Comparison of ENCODE assay signal across 1 cellular context in the genomic region with DNA sequence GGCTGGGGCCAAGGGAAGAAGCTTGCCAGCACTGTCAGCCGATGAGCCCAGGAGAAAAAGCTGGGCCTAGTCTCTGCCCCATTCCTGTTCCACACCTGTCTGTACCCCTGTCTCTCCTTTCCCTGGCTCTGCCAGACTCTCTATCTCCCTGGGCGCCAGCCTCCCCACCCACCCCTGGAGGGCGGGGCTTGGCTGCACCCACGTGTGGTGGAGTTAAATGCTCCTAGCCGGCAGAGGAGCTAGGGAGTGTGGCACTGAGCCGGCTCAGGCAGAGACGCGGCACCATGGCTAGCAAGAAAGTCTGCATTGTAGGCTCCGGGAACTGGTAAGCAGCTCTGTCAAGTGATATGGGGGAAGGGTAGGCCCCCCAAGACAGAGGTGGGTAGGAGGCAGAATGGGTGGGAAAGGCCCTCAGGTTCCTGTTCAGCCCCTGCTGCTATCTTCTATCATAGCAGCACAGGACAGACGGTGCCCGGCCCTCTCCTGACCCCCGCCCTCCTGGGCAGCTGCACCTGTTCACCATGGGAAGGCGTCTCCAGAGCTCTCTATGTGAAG.
A peak's percentile ranks its signal among the peaks of the same experiment; 100 is the strongest.
TF ChIP-seq lines count a peak whose summit lies in the region.

A gene (plus strand): TSS at position 242 of the 555 bp plus-strand sequence. CDS start 43 bp downstream, at position 285.

TF ChIP-seq in HepG2, 621 proteins besides CTCF, POLR2A, EP300 and RAD21 (continued from another document and continues in another):
- TF ChIP-seq MEIS2 (CRISPR knock-in tag; IDR thresholded peaks at IDR 0.05): 0 out of 2 replicates have a peak, but pooled peaks have one; percentile 31
- TF ChIP-seq LCORL (IDR thresholded peaks at IDR 0.05): no peak
- TF ChIP-seq LCORL (CRISPR knock-in tag; IDR thresholded peaks at IDR 0.05): no peak; the same call in 1 of the 2 replicates
- TF ChIP-seq, protein P1, sequence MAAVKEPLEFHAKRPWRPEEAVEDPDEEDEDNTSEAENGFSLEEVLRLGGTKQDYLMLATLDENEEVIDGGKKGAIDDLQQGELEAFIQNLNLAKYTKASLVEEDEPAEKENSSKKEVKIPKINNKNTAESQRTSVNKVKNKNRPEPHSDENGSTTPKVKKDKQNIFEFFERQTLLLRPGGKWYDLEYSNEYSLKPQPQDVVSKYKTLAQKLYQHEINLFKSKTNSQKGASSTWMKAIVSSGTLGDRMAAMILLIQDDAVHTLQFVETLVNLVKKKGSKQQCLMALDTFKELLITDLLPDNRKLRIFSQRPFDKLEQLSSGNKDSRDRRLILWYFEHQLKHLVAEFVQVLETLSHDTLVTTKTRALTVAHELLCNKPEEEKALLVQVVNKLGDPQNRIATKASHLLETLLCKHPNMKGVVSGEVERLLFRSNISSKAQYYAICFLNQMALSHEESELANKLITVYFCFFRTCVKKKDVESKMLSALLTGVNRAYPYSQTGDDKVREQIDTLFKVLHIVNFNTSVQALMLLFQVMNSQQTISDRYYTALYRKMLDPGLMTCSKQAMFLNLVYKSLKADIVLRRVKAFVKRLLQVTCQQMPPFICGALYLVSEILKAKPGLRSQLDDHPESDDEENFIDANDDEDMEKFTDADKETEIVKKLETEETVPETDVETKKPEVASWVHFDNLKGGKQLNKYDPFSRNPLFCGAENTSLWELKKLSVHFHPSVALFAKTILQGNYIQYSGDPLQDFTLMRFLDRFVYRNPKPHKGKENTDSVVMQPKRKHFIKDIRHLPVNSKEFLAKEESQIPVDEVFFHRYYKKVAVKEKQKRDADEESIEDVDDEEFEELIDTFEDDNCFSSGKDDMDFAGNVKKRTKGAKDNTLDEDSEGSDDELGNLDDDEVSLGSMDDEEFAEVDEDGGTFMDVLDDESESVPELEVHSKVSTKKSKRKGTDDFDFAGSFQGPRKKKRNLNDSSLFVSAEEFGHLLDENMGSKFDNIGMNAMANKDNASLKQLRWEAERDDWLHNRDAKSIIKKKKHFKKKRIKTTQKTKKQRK (IDR thresholded peaks at IDR 0.05; ENCODE audit: low read length): no peak
- TF ChIP-seq, protein P2, sequence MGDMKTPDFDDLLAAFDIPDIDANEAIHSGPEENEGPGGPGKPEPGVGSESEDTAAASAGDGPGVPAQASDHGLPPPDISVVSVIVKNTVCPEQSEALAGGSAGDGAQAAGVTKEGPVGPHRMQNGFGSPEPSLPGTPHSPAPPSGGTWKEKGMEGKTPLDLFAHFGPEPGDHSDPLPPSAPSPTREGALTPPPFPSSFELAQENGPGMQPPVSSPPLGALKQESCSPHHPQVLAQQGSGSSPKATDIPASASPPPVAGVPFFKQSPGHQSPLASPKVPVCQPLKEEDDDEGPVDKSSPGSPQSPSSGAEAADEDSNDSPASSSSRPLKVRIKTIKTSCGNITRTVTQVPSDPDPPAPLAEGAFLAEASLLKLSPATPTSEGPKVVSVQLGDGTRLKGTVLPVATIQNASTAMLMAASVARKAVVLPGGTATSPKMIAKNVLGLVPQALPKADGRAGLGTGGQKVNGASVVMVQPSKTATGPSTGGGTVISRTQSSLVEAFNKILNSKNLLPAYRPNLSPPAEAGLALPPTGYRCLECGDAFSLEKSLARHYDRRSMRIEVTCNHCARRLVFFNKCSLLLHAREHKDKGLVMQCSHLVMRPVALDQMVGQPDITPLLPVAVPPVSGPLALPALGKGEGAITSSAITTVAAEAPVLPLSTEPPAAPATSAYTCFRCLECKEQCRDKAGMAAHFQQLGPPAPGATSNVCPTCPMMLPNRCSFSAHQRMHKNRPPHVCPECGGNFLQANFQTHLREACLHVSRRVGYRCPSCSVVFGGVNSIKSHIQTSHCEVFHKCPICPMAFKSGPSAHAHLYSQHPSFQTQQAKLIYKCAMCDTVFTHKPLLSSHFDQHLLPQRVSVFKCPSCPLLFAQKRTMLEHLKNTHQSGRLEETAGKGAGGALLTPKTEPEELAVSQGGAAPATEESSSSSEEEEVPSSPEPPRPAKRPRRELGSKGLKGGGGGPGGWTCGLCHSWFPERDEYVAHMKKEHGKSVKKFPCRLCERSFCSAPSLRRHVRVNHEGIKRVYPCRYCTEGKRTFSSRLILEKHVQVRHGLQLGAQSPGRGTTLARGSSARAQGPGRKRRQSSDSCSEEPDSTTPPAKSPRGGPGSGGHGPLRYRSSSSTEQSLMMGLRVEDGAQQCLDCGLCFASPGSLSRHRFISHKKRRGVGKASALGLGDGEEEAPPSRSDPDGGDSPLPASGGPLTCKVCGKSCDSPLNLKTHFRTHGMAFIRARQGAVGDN (CRISPR knock-in tag; IDR thresholded peaks at IDR 0.05): peak; percentile 68
- 0 out of 2 replicates have a peak, but pooled peaks have one; percentile 48 for TF ChIP-seq ZNF253 (CRISPR knock-in tag; IDR thresholded peaks at IDR 0.05; ENCODE audit: borderline replicate concordance)
- 0 out of 2 replicates have a peak, but pooled peaks have one; percentile 31 for TF ChIP-seq HDAC2 (CRISPR knock-in tag; IDR thresholded peaks at IDR 0.05)
- no peak for TF ChIP-seq ZNF572 (CRISPR knock-in tag; IDR thresholded peaks at IDR 0.05)
- TF ChIP-seq ZNF605 (CRISPR knock-in tag; IDR thresholded peaks at IDR 0.05): peak; percentile 12; the same call in 1 of the 2 replicates
- TF ChIP-seq ARNT2 (CRISPR knock-in tag; IDR thresholded peaks at IDR 0.05; ENCODE audit: low read depth): 0 out of 2 replicates have a peak, but pooled peaks have one; percentile 28
- no peak for TF ChIP-seq ZFYVE20 (CRISPR knock-in tag; IDR thresholded peaks at IDR 0.05; ENCODE audit: borderline replicate concordance, low read depth)
- TF ChIP-seq ZNF160 (CRISPR knock-in tag; IDR thresholded peaks at IDR 0.05): no peak
- TF ChIP-seq NCOA5 (CRISPR knock-in tag; IDR thresholded peaks at IDR 0.05): no peak
- TF ChIP-seq MIXL1 (CRISPR knock-in tag; IDR thresholded peaks at IDR 0.05): 0 out of 2 replicates have a peak, but pooled peaks have one; percentile 46
- TF ChIP-seq PHF8 (CRISPR knock-in tag; IDR thresholded peaks at IDR 0.05): peak; percentile 25; the same call in 1 of the 2 replicates
- peak; percentile 96 for TF ChIP-seq ZNF367 (CRISPR knock-in tag; IDR thresholded peaks at IDR 0.05; ENCODE audit: borderline replicate concordance)
- peak; percentile 74; the same call in 1 of the 2 replicates for TF ChIP-seq MYNN (CRISPR knock-in tag; IDR thresholded peaks at IDR 0.05; ENCODE audit: low read depth)
- 0 out of 2 replicates have a peak, but pooled peaks have one; percentile 5 for TF ChIP-seq ZNF563 (CRISPR knock-in tag; IDR thresholded peaks at IDR 0.05)
- TF ChIP-seq, protein P3, sequence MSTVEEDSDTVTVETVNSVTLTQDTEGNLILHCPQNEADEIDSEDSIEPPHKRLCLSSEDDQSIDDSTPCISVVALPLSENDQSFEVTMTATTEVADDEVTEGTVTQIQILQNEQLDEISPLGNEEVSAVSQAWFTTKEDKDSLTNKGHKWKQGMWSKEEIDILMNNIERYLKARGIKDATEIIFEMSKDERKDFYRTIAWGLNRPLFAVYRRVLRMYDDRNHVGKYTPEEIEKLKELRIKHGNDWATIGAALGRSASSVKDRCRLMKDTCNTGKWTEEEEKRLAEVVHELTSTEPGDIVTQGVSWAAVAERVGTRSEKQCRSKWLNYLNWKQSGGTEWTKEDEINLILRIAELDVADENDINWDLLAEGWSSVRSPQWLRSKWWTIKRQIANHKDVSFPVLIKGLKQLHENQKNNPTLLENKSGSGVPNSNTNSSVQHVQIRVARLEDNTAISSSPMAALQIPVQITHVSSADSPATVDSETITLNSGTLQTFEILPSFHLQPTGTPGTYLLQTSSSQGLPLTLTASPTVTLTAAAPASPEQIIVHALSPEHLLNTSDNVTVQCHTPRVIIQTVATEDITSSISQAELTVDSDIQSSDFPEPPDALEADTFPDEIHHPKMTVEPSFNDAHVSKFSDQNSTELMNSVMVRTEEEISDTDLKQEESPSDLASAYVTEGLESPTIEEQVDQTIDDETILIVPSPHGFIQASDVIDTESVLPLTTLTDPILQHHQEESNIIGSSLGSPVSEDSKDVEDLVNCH (CRISPR knock-in tag; IDR thresholded peaks at IDR 0.05): no peak
- TF ChIP-seq RFXANK (CRISPR knock-in tag; IDR thresholded peaks at IDR 0.05): peak; percentile 72; the same call in 1 of the 2 replicates
- TF ChIP-seq MAFG (CRISPR knock-in tag; IDR thresholded peaks at IDR 0.05): no peak
- 0 out of 2 replicates have a peak, but pooled peaks have one; percentile 2 for TF ChIP-seq KLF9 (CRISPR knock-in tag; IDR thresholded peaks at IDR 0.05; ENCODE audit: low read depth)
- no peak for TF ChIP-seq NR2C2 (CRISPR knock-in tag; IDR thresholded peaks at IDR 0.05; ENCODE audit: borderline replicate concordance)
- no peak for TF ChIP-seq CEBPB (IDR thresholded peaks at IDR 0.05; ENCODE audit: borderline replicate concordance, low read depth, low read length)
- TF ChIP-seq, protein P4, sequence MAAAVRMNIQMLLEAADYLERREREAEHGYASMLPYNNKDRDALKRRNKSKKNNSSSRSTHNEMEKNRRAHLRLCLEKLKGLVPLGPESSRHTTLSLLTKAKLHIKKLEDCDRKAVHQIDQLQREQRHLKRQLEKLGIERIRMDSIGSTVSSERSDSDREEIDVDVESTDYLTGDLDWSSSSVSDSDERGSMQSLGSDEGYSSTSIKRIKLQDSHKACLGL (CRISPR knock-in tag; IDR thresholded peaks at IDR 0.05): peak; percentile 86; the same call in 1 of the 2 replicates
- TF ChIP-seq, protein P5, sequence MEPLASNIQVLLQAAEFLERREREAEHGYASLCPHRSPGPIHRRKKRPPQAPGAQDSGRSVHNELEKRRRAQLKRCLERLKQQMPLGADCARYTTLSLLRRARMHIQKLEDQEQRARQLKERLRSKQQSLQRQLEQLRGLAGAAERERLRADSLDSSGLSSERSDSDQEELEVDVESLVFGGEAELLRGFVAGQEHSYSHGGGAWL (CRISPR knock-in tag; IDR thresholded peaks at IDR 0.05): peak; percentile 72; the same call in 1 of the 2 replicates
- TF ChIP-seq POLR2G (IDR thresholded peaks at IDR 0.05; ENCODE audit: low read depth, low read length): peak; percentile 85
- TF ChIP-seq, protein P6, sequence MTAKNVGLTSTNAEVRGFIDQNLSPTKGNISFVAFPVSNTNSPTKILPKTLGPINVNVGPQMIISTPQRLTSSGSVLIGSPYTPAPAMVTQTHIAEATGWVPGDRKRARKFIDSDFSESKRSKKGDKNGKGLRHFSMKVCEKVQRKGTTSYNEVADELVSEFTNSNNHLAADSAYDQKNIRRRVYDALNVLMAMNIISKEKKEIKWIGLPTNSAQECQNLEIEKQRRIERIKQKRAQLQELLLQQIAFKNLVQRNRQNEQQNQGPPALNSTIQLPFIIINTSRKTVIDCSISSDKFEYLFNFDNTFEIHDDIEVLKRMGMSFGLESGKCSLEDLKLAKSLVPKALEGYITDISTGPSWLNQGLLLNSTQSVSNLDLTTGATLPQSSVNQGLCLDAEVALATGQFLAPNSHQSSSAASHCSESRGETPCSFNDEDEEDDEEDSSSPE (CRISPR knock-in tag; IDR thresholded peaks at IDR 0.05): peak; percentile 30; the same call in 1 of the 2 replicates
- peak; percentile 40; the same call in 1 of the 2 replicates for TF ChIP-seq GABPB1 (CRISPR knock-in tag; IDR thresholded peaks at IDR 0.05)
- TF ChIP-seq, protein P7, sequence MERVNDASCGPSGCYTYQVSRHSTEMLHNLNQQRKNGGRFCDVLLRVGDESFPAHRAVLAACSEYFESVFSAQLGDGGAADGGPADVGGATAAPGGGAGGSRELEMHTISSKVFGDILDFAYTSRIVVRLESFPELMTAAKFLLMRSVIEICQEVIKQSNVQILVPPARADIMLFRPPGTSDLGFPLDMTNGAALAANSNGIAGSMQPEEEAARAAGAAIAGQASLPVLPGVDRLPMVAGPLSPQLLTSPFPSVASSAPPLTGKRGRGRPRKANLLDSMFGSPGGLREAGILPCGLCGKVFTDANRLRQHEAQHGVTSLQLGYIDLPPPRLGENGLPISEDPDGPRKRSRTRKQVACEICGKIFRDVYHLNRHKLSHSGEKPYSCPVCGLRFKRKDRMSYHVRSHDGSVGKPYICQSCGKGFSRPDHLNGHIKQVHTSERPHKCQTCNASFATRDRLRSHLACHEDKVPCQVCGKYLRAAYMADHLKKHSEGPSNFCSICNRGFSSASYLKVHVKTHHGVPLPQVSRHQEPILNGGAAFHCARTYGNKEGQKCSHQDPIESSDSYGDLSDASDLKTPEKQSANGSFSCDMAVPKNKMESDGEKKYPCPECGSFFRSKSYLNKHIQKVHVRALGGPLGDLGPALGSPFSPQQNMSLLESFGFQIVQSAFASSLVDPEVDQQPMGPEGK (CRISPR knock-in tag; IDR thresholded peaks at IDR 0.05): peak; percentile 70
- peak; percentile 98 for TF ChIP-seq MXD4 (CRISPR knock-in tag; IDR thresholded peaks at IDR 0.05)
- TF ChIP-seq, protein P8, sequence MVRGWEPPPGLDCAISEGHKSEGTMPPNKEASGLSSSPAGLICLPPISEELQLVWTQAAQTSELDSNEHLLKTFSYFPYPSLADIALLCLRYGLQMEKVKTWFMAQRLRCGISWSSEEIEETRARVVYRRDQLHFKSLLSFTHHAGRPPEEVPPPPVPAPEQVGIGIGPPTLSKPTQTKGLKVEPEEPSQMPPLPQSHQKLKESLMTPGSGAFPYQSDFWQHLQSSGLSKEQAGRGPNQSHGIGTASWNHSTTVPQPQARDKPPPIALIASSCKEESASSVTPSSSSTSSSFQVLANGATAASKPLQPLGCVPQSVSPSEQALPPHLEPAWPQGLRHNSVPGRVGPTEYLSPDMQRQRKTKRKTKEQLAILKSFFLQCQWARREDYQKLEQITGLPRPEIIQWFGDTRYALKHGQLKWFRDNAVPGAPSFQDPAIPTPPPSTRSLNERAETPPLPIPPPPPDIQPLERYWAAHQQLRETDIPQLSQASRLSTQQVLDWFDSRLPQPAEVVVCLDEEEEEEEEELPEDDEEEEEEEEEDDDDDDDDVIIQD (CRISPR knock-in tag; IDR thresholded peaks at IDR 0.05; ENCODE audit: low read depth): peak; percentile 70; the same call in 1 of the 2 replicates
- TF ChIP-seq SOX5 (CRISPR knock-in tag; IDR thresholded peaks at IDR 0.05; ENCODE audit: borderline replicate concordance): no peak
- TF ChIP-seq HCFC1 (IDR thresholded peaks at IDR 0.05; ENCODE audit: low read depth, low read length): no peak
- TF ChIP-seq TAF1 (CRISPR knock-in tag; IDR thresholded peaks at IDR 0.05): peak; percentile 41; the same call in 1 of the 2 replicates
- no peak for TF ChIP-seq CENPX (CRISPR knock-in tag; IDR thresholded peaks at IDR 0.05)
- 0 out of 2 replicates have a peak, but pooled peaks have one; percentile 22 for TF ChIP-seq FOXC1 (CRISPR knock-in tag; IDR thresholded peaks at IDR 0.05; ENCODE audit: borderline replicate concordance)
- TF ChIP-seq MBNL3 (CRISPR knock-in tag; conservative IDR thresholded peaks at IDR 0.05): no peak
- peak; percentile 52 for TF ChIP-seq YEATS4 (CRISPR knock-in tag; IDR thresholded peaks at IDR 0.05; ENCODE audit: borderline replicate concordance)
- no peak for TF ChIP-seq ZNF749 (CRISPR knock-in tag; IDR thresholded peaks at IDR 0.05; ENCODE audit: borderline replicate concordance)
- TF ChIP-seq HNF4G (IDR thresholded peaks at IDR 0.05; ENCODE audit: borderline replicate concordance, low read depth, low read length): no peak
- TF ChIP-seq HNF4G (CRISPR knock-in tag; IDR thresholded peaks at IDR 0.05; ENCODE audit: borderline replicate concordance, low read depth): no peak
